In genomic region chr2:209579236-209579749, GRCh38 we compare ENCODE assay signal across 8 cellular contexts.
DNase-seq lines count a peak whose midpoint lies in the region; ATAC-seq and TF ChIP-seq lines count a peak whose summit lies in the region.

No MANE protein-coding gene starts in this region.

- no peaks in the 10 kb centered on the region for H4K20me1 ChIP-seq in DOHH2 (ENCODE audit: control insufficient read depth, insufficient read depth, low read depth, low read length)

- H3K27me3 ChIP-seq in DOHH2 (ENCODE audit: control insufficient read depth, low read length): no peaks in the 10 kb centered on the region

- H3K9me2 ChIP-seq in DOHH2 (replicated peaks; ENCODE audit: control insufficient read depth, low read length): no peaks in the 10 kb centered on the region

- no peaks in the 10 kb centered on the region for H3F3A ChIP-seq in DOHH2 (ENCODE audit: control insufficient read depth, insufficient read depth)

- peak; percentile 70 for DNase-seq in NCI-H2081 treated with DMSO at 0.1 percent for 48 hours (lab: John Stamatoyannopoulos, UW)
- DNase-seq in caudate nucleus (lab: John Stamatoyannopoulos, UW): peak in 57 of 61 donors; percentile 3 to 87 (median 44)
- peak; percentile 53 for DNase-seq in middle frontal gyrus (ENCODE audit: extremely low spot score, low spot score)
- DNase-seq in iPS-NIHi11 (ENCODE audit: low spot score): no peak
- no peak for DNase-seq in iPS-NIHi7 (ENCODE audit: extremely low spot score)

- H3K9me3 ChIP-seq in DOHH2 (ENCODE audit: control insufficient read depth, insufficient read depth, low read length): no peaks in the 10 kb centered on the region

- no peaks in the 10 kb centered on the region for H3K36me3 ChIP-seq in DOHH2 (ENCODE audit: control insufficient read depth, low read length)

- TF ChIP-seq CTCF in DOHH2 (IDR thresholded peaks at IDR 0.05; ENCODE audit: low read depth, low read length, poor library complexity, severe bottlenecking): no peak

- H3K4me2 ChIP-seq in DOHH2 (ENCODE audit: low read length): 0 out of 2 replicates have a peak overlapping the region, but pooled peaks have one; percentile 23

- H3K27ac ChIP-seq in DOHH2 (ENCODE audit: low read depth, low read length): no peak overlapping the region
- H3K27ac ChIP-seq in caudate nucleus (ENCODE audit: low read depth, low read length): peak overlapping the region; percentile 76

- H3K4me3 ChIP-seq in DOHH2 (ENCODE audit: low read length): no peak overlapping the region

- H3K4me1 ChIP-seq in DOHH2 (ENCODE audit: control insufficient read depth, low read length): peaks cover 3% of the 10 kb centered on the region; the same call in 1 of the 2 replicates

- ATAC-seq in HG02763 (IDR thresholded peaks at IDR 0.05; ENCODE audit: unreplicated experiment) (no peak), GM18511 (IDR thresholded peaks at IDR 0.05; ENCODE audit: unreplicated experiment) (no peak)

- H3K79me2 ChIP-seq in DOHH2 (ENCODE audit: control insufficient read depth, low read length): no peaks in the 10 kb centered on the region

Comparison
In these comparisons a context has a peak if more than half of its experiments do, and no peak if none do; other contexts are left out.
1. DNase-seq: peak in NCI-H2081 treated with DMSO at 0.1 percent for 48 hours (single experiment), caudate nucleus (57 of 61) and middle frontal gyrus (single experiment); none in iPS-NIHi11 (single experiment) and iPS-NIHi7 (single experiment).